In genomic region chr10:89303161-89303560, GRCh38 we compare ENCODE assay signal across 12 cellular contexts. TPM values are rescaled to one million over a fixed set of nuclear protein-coding genes. Genes with fewer than 3 reads are reported as not detected.
DNase-seq lines count a peak whose midpoint lies in the region; ATAC-seq and TF ChIP-seq lines count a peak whose summit lies in the region.
"Had no signal": no experiment of that assay in that cellular context is flagged by ENCODE, and none has a peak within 500 bp of the region (broad histone marks: within the 10 kb centered on the region; RNA-seq: fewer than 3 reads in every experiment).

No MANE protein-coding gene starts in this region.

- no peak for TF ChIP-seq CTCF in adrenal gland (IDR thresholded peaks at IDR 0.05)
- no peak for TF ChIP-seq CTCF in BE2C (IDR thresholded peaks at IDR 0.05; ENCODE audit: low read depth, low read length)

- CTCF ChIA-PET in activated CD4-positive, alpha-beta T cell treated with anti-CD3 and anti-CD28 coated beads for 36 hours (lab: Charles Lee), result interaction anchor here (0.6 kb wide), 1 partner anchor 739 kb away, joined by 4 read pairs; no protein-coding TSS in a partner anchor

- H3K27ac Mint-ChIP-seq in activated CD4-positive, alpha-beta T cell treated with anti-CD3 and anti-CD28 coated beads for 36 hours, result peak overlapping the region; percentile 26
- peak overlapping the region; percentile 25 for H3K27ac Mint-ChIP-seq in activated T-helper 17 cell treated with anti-CD3 and anti-CD28 coated beads, Interleukin-2, amount 50 U/mL, for 72 hours
- H3K27ac Mint-ChIP-seq in immature natural killer cell, result peak overlapping the region in 5 of 6 donors; percentile 96 to 99 (median 98)
- no peak overlapping the region for H3K27ac Mint-ChIP-seq in stimulated activated naive B cell treated with anti-CD40 and anti-IgM and Interleukin-4, amounts not matched to agents 10 μg/mL and 1 μg/mL and 100 μg/mL, for 72 hours
- H3K27ac Mint-ChIP-seq: nephron progenitor cell had no signal

- peak overlapping the region; percentile 74 for H3K4me3 Mint-ChIP-seq in activated CD4-positive, alpha-beta T cell treated with anti-CD3 and anti-CD28 coated beads for 36 hours
- peak overlapping the region; percentile 85 for H3K4me3 Mint-ChIP-seq in activated T-helper 17 cell treated with anti-CD3 and anti-CD28 coated beads, Interleukin-2, amount 50 U/mL, for 72 hours
- peak overlapping the region; percentile 82 to 97 (median 96) for H3K4me3 Mint-ChIP-seq in immature natural killer cell
- H3K4me3 Mint-ChIP-seq in stimulated activated naive B cell treated with anti-CD40 and anti-IgM and Interleukin-4, amounts not matched to agents 10 μg/mL and 1 μg/mL and 100 μg/mL, for 72 hours, result peak overlapping the region; percentile 85 to 87
- H3K4me3 Mint-ChIP-seq: nephron progenitor cell had no signal

- intact Hi-C loops in activated CD4-positive, alpha-beta T cell treated with anti-CD3 and anti-CD28 coated beads for 36 hours (cut with DNase I, micrococcal nuclease), result loop anchor here in 1 of 2 experiments (2.0 kb wide), 1 partner anchor 112 kb away; the partner anchor contains the start of gene IFIT5
- intact Hi-C loops in adrenal gland (cut with DNase I), result no loop called here

- H3K36me3 ChIP-seq in adrenal gland (replicated peaks in 1 of 2), result peaks cover 0 to 12% of the 10 kb centered on the region in 2 donors
- no peaks in the 10 kb centered on the region for H3K36me3 ChIP-seq in BE2C

- peaks cover 40% of the 10 kb centered on the region for H3K36me3 Mint-ChIP-seq in activated CD4-positive, alpha-beta T cell treated with anti-CD3 and anti-CD28 coated beads for 36 hours (ENCODE audit: low read depth)
- peaks cover 34% of the 10 kb centered on the region for H3K36me3 Mint-ChIP-seq in activated T-helper 17 cell treated with anti-CD3 and anti-CD28 coated beads, Interleukin-2, amount 50 U/mL, for 72 hours (ENCODE audit: low read depth)
- peaks cover 28 to 45% (median 43%) of the 10 kb centered on the region in 3 donors for H3K36me3 Mint-ChIP-seq in immature natural killer cell
- H3K36me3 Mint-ChIP-seq in stimulated activated naive B cell treated with anti-CD40 and anti-IgM and Interleukin-4, amounts not matched to agents 10 μg/mL and 1 μg/mL and 100 μg/mL, for 72 hours, result peaks cover 10 to 21% of the 10 kb centered on the region in 2 donors

- POLR2A ChIA-PET in activated CD4-positive, alpha-beta T cell treated with anti-CD3 and anti-CD28 coated beads for 36 hours (lab: Charles Lee), result interaction anchor here (0.6 kb wide), 1 partner anchor 406 kb away, joined by 3 read pairs; no protein-coding TSS in a partner anchor

- no peaks in the 10 kb centered on the region for H3K9me3 ChIP-seq in adrenal gland (replicated peaks in 1 of 3)
- H3K9me3 ChIP-seq in BE2C, result no peaks in the 10 kb centered on the region; the same call in 1 of the 2 replicates

- WGBS in adrenal gland, 4 donors, result 32 to 51% (median 44%) methylated on average over 2 of the region's 2 CpGs

- peaks cover 6% of the 10 kb centered on the region for H3K9me3 Mint-ChIP-seq in activated CD4-positive, alpha-beta T cell treated with anti-CD3 and anti-CD28 coated beads for 36 hours (ENCODE audit: low read depth)
- H3K9me3 Mint-ChIP-seq in activated T-helper 17 cell treated with anti-CD3 and anti-CD28 coated beads, Interleukin-2, amount 50 U/mL, for 72 hours, result peaks cover 4% of the 10 kb centered on the region
- peaks cover 0 to 6% (median 2%) of the 10 kb centered on the region in 6 donors for H3K9me3 Mint-ChIP-seq in immature natural killer cell
- H3K9me3 Mint-ChIP-seq in stimulated activated naive B cell treated with anti-CD40 and anti-IgM and Interleukin-4, amounts not matched to agents 10 μg/mL and 1 μg/mL and 100 μg/mL, for 72 hours, result peaks cover 0 to 2% of the 10 kb centered on the region in 2 donors

- ATAC-seq in activated CD4-positive, alpha-beta T cell treated with anti-CD3 and anti-CD28 coated beads for 36 hours, result no peak
- ATAC-seq in activated T-helper 17 cell treated with anti-CD3 and anti-CD28 coated beads, Interleukin-2, amount 50 U/mL, for 72 hours (replicated peaks), result no peak
- ATAC-seq in stimulated activated naive B cell treated with anti-CD40 and anti-IgM and Interleukin-4, amounts not matched to agents 10 μg/mL and 1 μg/mL and 100 μg/mL, for 72 hours (replicated peaks), result no peak
- no peak for ATAC-seq in GM18498 (IDR thresholded peaks at IDR 0.05; ENCODE audit: unreplicated experiment)

- no peaks in the 10 kb centered on the region for H3K27me3 Mint-ChIP-seq in activated CD4-positive, alpha-beta T cell treated with anti-CD3 and anti-CD28 coated beads for 36 hours
- no peaks in the 10 kb centered on the region for H3K27me3 Mint-ChIP-seq in activated T-helper 17 cell treated with anti-CD3 and anti-CD28 coated beads, Interleukin-2, amount 50 U/mL, for 72 hours
- peaks cover 0 to 6% (median 5%) of the 10 kb centered on the region in 3 donors for H3K27me3 Mint-ChIP-seq in immature natural killer cell (ENCODE audit: low read depth in 3 of 3)
- no peaks in the 10 kb centered on the region for H3K27me3 Mint-ChIP-seq in stimulated activated naive B cell treated with anti-CD40 and anti-IgM and Interleukin-4, amounts not matched to agents 10 μg/mL and 1 μg/mL and 100 μg/mL, for 72 hours

- no peak for DNase-seq in activated CD4-positive, alpha-beta T cell treated with anti-CD3 and anti-CD28 coated beads for 36 hours
- DNase-seq in activated CD4-positive, alpha-beta T cell treated with anti-CD3 and anti-CD28 coated beads for 48 hours, result no peak
- DNase-seq in immature natural killer cell (no peak), adrenal gland (no peak), BE2C (no peak)
- DNase-seq in stimulated activated naive B cell treated with anti-CD40 and anti-IgM and Interleukin-4, amounts not matched to agents 10 μg/mL and 1 μg/mL and 100 μg/mL, for 72 hours, result no peak
- DNase-seq: activated CD8-positive, alpha-beta memory T cell treated with anti-CD3 and anti-CD28 coated beads, Interleukin-2, amount 50 U/mL, for 4 hours; GOT3; NCI-H1694; nephron progenitor cell had no signal

- H3K27ac ChIP-seq in adrenal gland, result peak overlapping the region in 1 of 5 donors; percentile 4

- H3K4me3 ChIP-seq in adrenal gland (peak overlapping the region in 1 of 4 donors; percentile 54), BE2C (ENCODE audit: low read depth, low read length) (no peak overlapping the region)

- peaks cover 24 to 32% of the 10 kb centered on the region in 2 donors for H3K4me1 ChIP-seq in adrenal gland (replicated peaks in 1 of 2)
- peaks cover 4% of the 10 kb centered on the region; the same call in 1 of the 2 replicates for H3K4me1 ChIP-seq in BE2C

- H3K4me1 Mint-ChIP-seq in activated CD4-positive, alpha-beta T cell treated with anti-CD3 and anti-CD28 coated beads for 36 hours, result peaks cover 42% of the 10 kb centered on the region
- peaks cover 21% of the 10 kb centered on the region for H3K4me1 Mint-ChIP-seq in activated T-helper 17 cell treated with anti-CD3 and anti-CD28 coated beads, Interleukin-2, amount 50 U/mL, for 72 hours
- peaks cover 44 to 57% of the 10 kb centered on the region in 2 donors for H3K4me1 Mint-ChIP-seq in immature natural killer cell
- H3K4me1 Mint-ChIP-seq in stimulated activated naive B cell treated with anti-CD40 and anti-IgM and Interleukin-4, amounts not matched to agents 10 μg/mL and 1 μg/mL and 100 μg/mL, for 72 hours, result peaks cover 20 to 38% of the 10 kb centered on the region in 2 donors

- H3K27me3 ChIP-seq in adrenal gland (no peaks in the 10 kb centered on the region), BE2C (no peaks in the 10 kb centered on the region)

- TF ChIP-seq POLR2A in adrenal gland (IDR thresholded peaks at IDR 0.05), result no peak

RNA-seq across cellular contexts. Expression of gene IFIT2, which starts 1.3 kb away (rescaled TPM):
- total RNA-seq in activated CD4-positive, alpha-beta T cell treated with anti-CD3 and anti-CD28 coated beads for 36 hours, result 10 to 100 TPM; 38.2 to 43.5 TPM
- 1 to 10 TPM; 2.0 to 3.2 TPM for total RNA-seq in activated T-helper 17 cell treated with anti-CD3 and anti-CD28 coated beads, Interleukin-2, amount 50 U/mL, for 72 hours
- 10 to 100 TPM; 10.3 to 20.8 (median 13.9) TPM for polyA plus RNA-seq in immature natural killer cell
- total RNA-seq in adrenal gland, result 10 to 100 TPM in 6 of 8 donors, 1 to 10 TPM in 2; 5.5 to 18.6 (median 13.3) TPM
- polyA plus RNA-seq in adrenal gland, result 10 to 100 TPM in 1 of 3 donors, 1 to 10 TPM in 2; 4.0 to 30.0 (median 6.0) TPM
- 4.3 TPM for polyA plus RNA-seq in BE2C (2012; ENCODE audit: insufficient read depth, insufficient read length, low read depth)

RNA-seq across cellular contexts. Expression of gene IFIT3, which starts 24.6 kb away (rescaled TPM):
- 10 to 100 TPM; 19.2 to 21.1 TPM for total RNA-seq in activated CD4-positive, alpha-beta T cell treated with anti-CD3 and anti-CD28 coated beads for 36 hours
- 1 to 10 TPM; 2.5 to 4.3 TPM for total RNA-seq in activated T-helper 17 cell treated with anti-CD3 and anti-CD28 coated beads, Interleukin-2, amount 50 U/mL, for 72 hours
- 10 to 100 TPM in 2 of 3 donors, 1 to 10 TPM in 1; 8.2 to 23.8 (median 12.5) TPM for polyA plus RNA-seq in immature natural killer cell
- 10 to 100 TPM; 19.0 to 34.5 (median 27.5) TPM for total RNA-seq in adrenal gland
- polyA plus RNA-seq in adrenal gland, result 10 to 100 TPM in 2 of 3 donors, 1 to 10 TPM in 1; 8.1 to 88.6 (median 14.9) TPM
- 0.71 TPM for polyA plus RNA-seq in BE2C (2012; ENCODE audit: insufficient read depth, insufficient read length, low read depth)

RNA-seq across cellular contexts. Expression of gene LIPA, which starts 51.6 kb away (rescaled TPM):
- 10 to 100 TPM; 17.0 to 22.1 TPM for total RNA-seq in activated CD4-positive, alpha-beta T cell treated with anti-CD3 and anti-CD28 coated beads for 36 hours
- total RNA-seq in activated T-helper 17 cell treated with anti-CD3 and anti-CD28 coated beads, Interleukin-2, amount 50 U/mL, for 72 hours, result 10 to 100 TPM; 26.4 to 68.5 TPM
- polyA plus RNA-seq in immature natural killer cell (100 to 1,000 TPM; 120 to 196 (median 125) TPM), adrenal gland (100 to 1,000 TPM in 1 of 3 donors, 10 to 100 TPM in 2; 15.9 to 153 (median 29.8) TPM)
- total RNA-seq in adrenal gland, result 100 to 1,000 TPM in 5 of 8 donors, 10 to 100 TPM in 3; 76.6 to 202 (median 134) TPM
- 49.2 TPM for polyA plus RNA-seq in BE2C (2012; ENCODE audit: insufficient read depth, insufficient read length, low read depth)
